Comparison of ENCODE assay signal across 1 cellular context in the genomic region with DNA sequence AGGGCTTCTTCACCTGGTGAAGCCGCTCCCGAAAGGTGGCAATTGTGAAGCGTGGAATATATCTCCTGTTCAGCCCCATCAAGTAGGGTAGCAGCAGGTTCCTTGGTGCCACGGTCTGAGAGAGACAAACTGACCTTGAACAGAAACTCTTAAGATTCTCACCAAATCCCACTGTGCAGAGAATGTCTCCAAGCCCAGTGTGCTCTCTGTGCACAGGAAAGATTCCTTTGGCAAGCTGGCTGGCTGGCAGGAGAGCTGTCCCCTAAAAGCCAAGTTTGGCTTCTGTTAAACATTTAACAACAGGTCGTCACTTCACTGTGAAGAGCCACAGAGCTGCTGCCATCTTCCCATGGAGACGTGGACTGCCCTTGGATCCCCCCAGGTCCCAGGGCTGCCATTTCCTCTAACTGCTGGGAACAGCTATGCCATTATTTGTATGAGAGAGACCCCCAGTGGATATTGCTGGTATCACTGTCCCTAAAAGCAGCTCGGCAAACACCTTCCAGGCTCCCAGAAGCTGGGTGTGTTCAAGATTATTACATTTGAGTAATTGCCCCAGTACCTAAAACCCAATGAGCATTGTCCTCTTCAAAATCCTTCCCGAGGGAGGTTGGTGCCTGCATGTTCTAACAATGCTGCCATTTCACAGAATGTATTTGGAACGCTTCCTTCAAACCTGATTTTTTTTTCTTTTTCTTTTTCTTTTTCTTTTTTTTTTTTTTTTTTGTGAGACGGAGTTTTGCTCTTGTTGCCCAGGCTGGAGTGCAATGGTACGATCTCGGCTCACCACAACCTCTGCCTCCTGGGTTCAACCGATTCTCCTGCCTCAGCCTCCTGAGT.
TF ChIP-seq lines count a peak whose summit lies in the region.

No MANE protein-coding gene starts in this region.

TF ChIP-seq in K562, 482 proteins besides CTCF, POLR2A, EP300 and RAD21 (continued from another document):
- TF ChIP-seq, protein P1, sequence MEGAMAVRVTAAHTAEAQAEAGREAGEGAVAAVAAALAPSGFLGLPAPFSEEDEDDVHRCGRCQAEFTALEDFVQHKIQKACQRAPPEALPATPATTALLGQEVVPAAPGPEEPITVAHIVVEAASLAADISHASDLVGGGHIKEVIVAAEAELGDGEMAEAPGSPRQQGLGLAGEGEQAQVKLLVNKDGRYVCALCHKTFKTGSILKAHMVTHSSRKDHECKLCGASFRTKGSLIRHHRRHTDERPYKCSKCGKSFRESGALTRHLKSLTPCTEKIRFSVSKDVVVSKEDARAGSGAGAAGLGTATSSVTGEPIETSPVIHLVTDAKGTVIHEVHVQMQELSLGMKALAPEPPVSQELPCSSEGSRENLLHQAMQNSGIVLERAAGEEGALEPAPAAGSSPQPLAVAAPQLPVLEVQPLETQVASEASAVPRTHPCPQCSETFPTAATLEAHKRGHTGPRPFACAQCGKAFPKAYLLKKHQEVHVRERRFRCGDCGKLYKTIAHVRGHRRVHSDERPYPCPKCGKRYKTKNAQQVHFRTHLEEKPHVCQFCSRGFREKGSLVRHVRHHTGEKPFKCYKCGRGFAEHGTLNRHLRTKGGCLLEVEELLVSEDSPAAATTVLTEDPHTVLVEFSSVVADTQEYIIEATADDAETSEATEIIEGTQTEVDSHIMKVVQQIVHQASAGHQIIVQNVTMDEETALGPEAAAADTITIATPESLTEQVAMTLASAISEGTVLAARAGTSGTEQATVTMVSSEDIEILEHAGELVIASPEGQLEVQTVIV (CRISPR knock-in tag; IDR thresholded peaks at IDR 0.05; ENCODE audit: borderline replicate concordance): no peak
- TF ChIP-seq ZNF354B (CRISPR knock-in tag; IDR thresholded peaks at IDR 0.05): no peak
- 0 out of 2 replicates have a peak, but pooled peaks have one; percentile 16 for TF ChIP-seq ARID1B (IDR thresholded peaks at IDR 0.05)
- TF ChIP-seq POLR3G (IDR thresholded peaks at IDR 0.05; ENCODE audit: extremely low read depth, insufficient read length, insufficient replicate concordance): no peak
- no peak for TF ChIP-seq RUNX1 (IDR thresholded peaks at IDR 0.05; ENCODE audit: low read depth)
- peak; percentile 81 for TF ChIP-seq SPI1 (IDR thresholded peaks at IDR 0.05; ENCODE audit: borderline replicate concordance, low read depth, low read length)
- TF ChIP-seq KDM1A (IDR thresholded peaks at IDR 0.05): no peak
- no peak for TF ChIP-seq CREB1 (IDR thresholded peaks at IDR 0.05)
- TF ChIP-seq CREB1 (CRISPR knock-in tag; IDR thresholded peaks at IDR 0.05): no peak
- no peak for TF ChIP-seq ILK (tag; IDR thresholded peaks at IDR 0.05; ENCODE audit: borderline replicate concordance, low read depth)
- TF ChIP-seq FOXJ3 (CRISPR knock-in tag; IDR thresholded peaks at IDR 0.05): no peak
- no peak for TF ChIP-seq RFX7 (CRISPR knock-in tag; IDR thresholded peaks at IDR 0.05)
- TF ChIP-seq CC2D1A (IDR thresholded peaks at IDR 0.05): peak; percentile 82
- no peak for TF ChIP-seq ZSCAN29 (IDR thresholded peaks at IDR 0.05)
- TF ChIP-seq, protein P2, sequence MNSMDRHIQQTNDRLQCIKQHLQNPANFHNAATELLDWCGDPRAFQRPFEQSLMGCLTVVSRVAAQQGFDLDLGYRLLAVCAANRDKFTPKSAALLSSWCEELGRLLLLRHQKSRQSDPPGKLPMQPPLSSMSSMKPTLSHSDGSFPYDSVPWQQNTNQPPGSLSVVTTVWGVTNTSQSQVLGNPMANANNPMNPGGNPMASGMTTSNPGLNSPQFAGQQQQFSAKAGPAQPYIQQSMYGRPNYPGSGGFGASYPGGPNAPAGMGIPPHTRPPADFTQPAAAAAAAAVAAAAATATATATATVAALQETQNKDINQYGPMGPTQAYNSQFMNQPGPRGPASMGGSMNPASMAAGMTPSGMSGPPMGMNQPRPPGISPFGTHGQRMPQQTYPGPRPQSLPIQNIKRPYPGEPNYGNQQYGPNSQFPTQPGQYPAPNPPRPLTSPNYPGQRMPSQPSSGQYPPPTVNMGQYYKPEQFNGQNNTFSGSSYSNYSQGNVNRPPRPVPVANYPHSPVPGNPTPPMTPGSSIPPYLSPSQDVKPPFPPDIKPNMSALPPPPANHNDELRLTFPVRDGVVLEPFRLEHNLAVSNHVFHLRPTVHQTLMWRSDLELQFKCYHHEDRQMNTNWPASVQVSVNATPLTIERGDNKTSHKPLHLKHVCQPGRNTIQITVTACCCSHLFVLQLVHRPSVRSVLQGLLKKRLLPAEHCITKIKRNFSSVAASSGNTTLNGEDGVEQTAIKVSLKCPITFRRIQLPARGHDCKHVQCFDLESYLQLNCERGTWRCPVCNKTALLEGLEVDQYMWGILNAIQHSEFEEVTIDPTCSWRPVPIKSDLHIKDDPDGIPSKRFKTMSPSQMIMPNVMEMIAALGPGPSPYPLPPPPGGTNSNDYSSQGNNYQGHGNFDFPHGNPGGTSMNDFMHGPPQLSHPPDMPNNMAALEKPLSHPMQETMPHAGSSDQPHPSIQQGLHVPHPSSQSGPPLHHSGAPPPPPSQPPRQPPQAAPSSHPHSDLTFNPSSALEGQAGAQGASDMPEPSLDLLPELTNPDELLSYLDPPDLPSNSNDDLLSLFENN (IDR thresholded peaks at IDR 0.05; ENCODE audit: low read depth in 2 of 2, low read length in 2 of 2): no peak
- no peak for TF ChIP-seq HDAC8 (tag; IDR thresholded peaks at IDR 0.05)
